Comparison of ENCODE assay signal across 23 cellular contexts in the genomic region with DNA sequence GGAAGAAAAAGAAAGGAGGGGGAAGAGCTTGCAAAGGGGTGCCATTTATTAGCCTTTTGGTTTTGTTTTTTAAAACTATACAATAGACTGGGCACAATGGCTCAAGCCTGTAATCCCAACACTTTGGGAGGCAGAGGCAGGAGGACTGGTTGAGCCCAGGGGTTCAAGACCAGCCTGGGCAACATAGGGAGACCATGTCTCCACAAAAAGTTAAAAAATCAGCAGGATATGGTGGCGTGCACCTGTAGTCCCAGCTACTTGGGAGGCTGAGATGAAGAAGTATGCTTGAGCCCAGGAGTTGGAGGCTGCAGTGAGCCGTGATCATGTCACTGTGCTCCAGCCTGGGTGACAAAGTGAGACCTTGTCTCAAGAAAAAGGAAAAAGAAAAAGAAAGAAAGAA. TPM values are rescaled to one million over a fixed set of nuclear protein-coding genes. Genes with fewer than 3 reads are reported as not detected.
DNase-seq lines count a peak whose midpoint lies in the region; ATAC-seq and TF ChIP-seq lines count a peak whose summit lies in the region.
"Had no signal": no experiment of that assay in that cellular context is flagged by ENCODE, and none has a peak within 500 bp of the region (broad histone marks: within the 10 kb centered on the region; RNA-seq: fewer than 3 reads in every experiment).

No MANE protein-coding gene starts in this region.

- CTCF ChIA-PET in WTC11 (lab: Charles Lee), result interaction anchor here (0.5 kb wide), 1 partner anchor 62 kb away, joined by 3 read pairs; no protein-coding TSS in a partner anchor

- H3K9me3 Mint-ChIP-seq in CD4-positive, CD25-positive, alpha-beta regulatory T cell, result no peaks in the 10 kb centered on the region
- H3K9me3 Mint-ChIP-seq in WTC11 (no peaks in the 10 kb centered on the region), naive B cell (no peaks in the 10 kb centered on the region)

- peaks cover 53 to 91% (median 72%) of the 10 kb centered on the region in 4 donors for H3K4me1 Mint-ChIP-seq in CD4-positive, CD25-positive, alpha-beta regulatory T cell
- H3K4me1 Mint-ChIP-seq in WTC11 (peaks cover 40% of the 10 kb centered on the region), naive B cell (peaks cover 62 to 91% (median 67%) of the 10 kb centered on the region in 3 donors)

- peak overlapping the region in 2 of 4 donors; percentile 26 to 62 for H3K4me3 Mint-ChIP-seq in CD4-positive, CD25-positive, alpha-beta regulatory T cell
- H3K4me3 Mint-ChIP-seq in WTC11 (no peak overlapping the region), naive B cell (peak overlapping the region in 1 of 8 donors; percentile 25)

- POLR2A ChIA-PET in WTC11 (lab: Charles Lee), result no interaction called here

- no peaks in the 10 kb centered on the region for H3K9me3 ChIP-seq in CD4-positive, CD25-positive, alpha-beta regulatory T cell (ENCODE audit: control insufficient read depth in 2 of 2, low read length in 2 of 2)
- H3K9me3 ChIP-seq: SJCRH30 had no signal

- no peak overlapping the region for H3K4me3 ChIP-seq in CD4-positive, CD25-positive, alpha-beta regulatory T cell (ENCODE audit: low read depth, low read length)
- H3K4me3 ChIP-seq: BLaER1 treated with 17β-estradiol and CSF1 and Interleukin-3, amounts not matched to agents 10 nM and 100 nM; GM12878; SJCRH30 had no signal

- ATAC-seq in CD4-positive, CD25-positive, alpha-beta regulatory T cell (ENCODE audit: low read depth in 2 of 2), result no peak
- ATAC-seq in WTC11 (no peak), naive B cell (ENCODE audit: low read depth in 2 of 2) (no peak), GM19452 (IDR thresholded peaks at IDR 0.05; ENCODE audit: unreplicated experiment) (no peak), HG03025 (IDR thresholded peaks at IDR 0.05; ENCODE audit: low FRiP score, unreplicated experiment) (no peak)
- ATAC-seq in activated CD4-positive, CD25-positive, alpha-beta regulatory T cell treated with anti-CD3 and anti-CD28 coated beads, Interleukin-2, amount 50 U/mL, for 24 hours, result no peak
- ATAC-seq: GM12878 had no signal

- H3K4me1 ChIP-seq in CD4-positive, CD25-positive, alpha-beta regulatory T cell (ENCODE audit: control insufficient read depth, insufficient read depth, low read length, poor library complexity, severe bottlenecking), result peaks cover 49% of the 10 kb centered on the region
- H3K4me1 ChIP-seq: SJCRH30 had no signal

- no peaks in the 10 kb centered on the region for H3K36me3 Mint-ChIP-seq in CD4-positive, CD25-positive, alpha-beta regulatory T cell
- H3K36me3 Mint-ChIP-seq in WTC11 (no peaks in the 10 kb centered on the region), naive B cell (no peaks in the 10 kb centered on the region)

- H3K27ac ChIP-seq in CD4-positive, CD25-positive, alpha-beta regulatory T cell (ENCODE audit: insufficient read depth, low read length, poor library complexity, severe bottlenecking), result peak overlapping the region; percentile 8
- H3K27ac ChIP-seq: SJCRH30 had no signal

- TF ChIP-seq CTCF in WTC11 (IDR thresholded peaks at IDR 0.05), result no peak

- H3K27ac Mint-ChIP-seq in CD4-positive, CD25-positive, alpha-beta regulatory T cell, result peak overlapping the region; percentile 15 to 61 (median 39)
- H3K27ac Mint-ChIP-seq in WTC11 (peak overlapping the region; percentile 67; the same call in 1 of the 2 replicates), naive B cell (peak overlapping the region in 4 of 6 donors; percentile 3 to 89 (median 84))

- H3K27me3 ChIP-seq in CD4-positive, CD25-positive, alpha-beta regulatory T cell (ENCODE audit: control insufficient read depth, insufficient read depth, low read length), result no peaks in the 10 kb centered on the region
- H3K27me3 ChIP-seq: BLaER1 treated with 17β-estradiol and CSF1 and Interleukin-3, amounts not matched to agents 10 nM and 100 nM; SJCRH30 had no signal

- H3K27me3 Mint-ChIP-seq in CD4-positive, CD25-positive, alpha-beta regulatory T cell, result no peaks in the 10 kb centered on the region
- H3K27me3 Mint-ChIP-seq in WTC11 (ENCODE audit: low read depth) (no peaks in the 10 kb centered on the region), naive B cell (no peaks in the 10 kb centered on the region)

- no peak for DNase-seq in CD4-positive, CD25-positive, alpha-beta regulatory T cell
- DNase-seq in WTC11 (ENCODE audit: low spot score), result no peak
- DNase-seq in naive B cell, result no peak
- no peak for DNase-seq in cerebellar cortex (ENCODE audit: low spot score)
- DNase-seq: ACHN, DMS 273 treated with DMSO at 0.1 percent for 48 hours, DMS79 treated with DMSO at 0.1 percent for 48 hours, GOT3, HCEC 1CT, Kasumi-1, NCI-H1417, NCI-H187, NCI-H2107, NCI-H446 treated with DMSO at 0.1 percent for 48 hours, NCI-H526 treated with DMSO at 0.1 percent for 48 hours, OCI-M1, SJCRH30, T-helper 1 cell had no signal

- no peaks in the 10 kb centered on the region for H3K36me3 ChIP-seq in CD4-positive, CD25-positive, alpha-beta regulatory T cell (ENCODE audit: control insufficient read depth, insufficient read depth, low read length)
- H3K36me3 ChIP-seq: SJCRH30 had no signal

TF ChIP-seq in WTC11, 78 proteins besides CTCF, POLR2A, EP300 and RAD21 (continues in another document):
- TF ChIP-seq, protein P1, sequence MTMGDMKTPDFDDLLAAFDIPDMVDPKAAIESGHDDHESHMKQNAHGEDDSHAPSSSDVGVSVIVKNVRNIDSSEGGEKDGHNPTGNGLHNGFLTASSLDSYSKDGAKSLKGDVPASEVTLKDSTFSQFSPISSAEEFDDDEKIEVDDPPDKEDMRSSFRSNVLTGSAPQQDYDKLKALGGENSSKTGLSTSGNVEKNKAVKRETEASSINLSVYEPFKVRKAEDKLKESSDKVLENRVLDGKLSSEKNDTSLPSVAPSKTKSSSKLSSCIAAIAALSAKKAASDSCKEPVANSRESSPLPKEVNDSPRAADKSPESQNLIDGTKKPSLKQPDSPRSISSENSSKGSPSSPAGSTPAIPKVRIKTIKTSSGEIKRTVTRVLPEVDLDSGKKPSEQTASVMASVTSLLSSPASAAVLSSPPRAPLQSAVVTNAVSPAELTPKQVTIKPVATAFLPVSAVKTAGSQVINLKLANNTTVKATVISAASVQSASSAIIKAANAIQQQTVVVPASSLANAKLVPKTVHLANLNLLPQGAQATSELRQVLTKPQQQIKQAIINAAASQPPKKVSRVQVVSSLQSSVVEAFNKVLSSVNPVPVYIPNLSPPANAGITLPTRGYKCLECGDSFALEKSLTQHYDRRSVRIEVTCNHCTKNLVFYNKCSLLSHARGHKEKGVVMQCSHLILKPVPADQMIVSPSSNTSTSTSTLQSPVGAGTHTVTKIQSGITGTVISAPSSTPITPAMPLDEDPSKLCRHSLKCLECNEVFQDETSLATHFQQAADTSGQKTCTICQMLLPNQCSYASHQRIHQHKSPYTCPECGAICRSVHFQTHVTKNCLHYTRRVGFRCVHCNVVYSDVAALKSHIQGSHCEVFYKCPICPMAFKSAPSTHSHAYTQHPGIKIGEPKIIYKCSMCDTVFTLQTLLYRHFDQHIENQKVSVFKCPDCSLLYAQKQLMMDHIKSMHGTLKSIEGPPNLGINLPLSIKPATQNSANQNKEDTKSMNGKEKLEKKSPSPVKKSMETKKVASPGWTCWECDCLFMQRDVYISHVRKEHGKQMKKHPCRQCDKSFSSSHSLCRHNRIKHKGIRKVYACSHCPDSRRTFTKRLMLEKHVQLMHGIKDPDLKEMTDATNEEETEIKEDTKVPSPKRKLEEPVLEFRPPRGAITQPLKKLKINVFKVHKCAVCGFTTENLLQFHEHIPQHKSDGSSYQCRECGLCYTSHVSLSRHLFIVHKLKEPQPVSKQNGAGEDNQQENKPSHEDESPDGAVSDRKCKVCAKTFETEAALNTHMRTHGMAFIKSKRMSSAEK (CRISPR knock-in tag; IDR thresholded peaks at IDR 0.05; ENCODE audit: borderline replicate concordance), result no peak
- TF ChIP-seq NR1H2 (CRISPR knock-in tag; IDR thresholded peaks at IDR 0.05) (no peak), FOXP1 (CRISPR knock-in tag; IDR thresholded peaks at IDR 0.05; ENCODE audit: borderline replicate concordance) (no peak), ZNF138 (CRISPR knock-in tag; conservative IDR thresholded peaks at IDR 0.05) (no peak), PRRX2 (CRISPR knock-in tag; IDR thresholded peaks at IDR 0.05) (no peak), SMAD4 (CRISPR knock-in tag; IDR thresholded peaks at IDR 0.05) (no peak), CREM (CRISPR knock-in tag; IDR thresholded peaks at IDR 0.05) (no peak), ZNF219 (CRISPR knock-in tag; IDR thresholded peaks at IDR 0.05; ENCODE audit: borderline replicate concordance) (no peak), KAT7 (CRISPR knock-in tag; IDR thresholded peaks at IDR 0.05; ENCODE audit: borderline replicate concordance) (no peak), JUN (CRISPR knock-in tag; IDR thresholded peaks at IDR 0.05) (no peak), IRF2 (CRISPR knock-in tag; IDR thresholded peaks at IDR 0.05; ENCODE audit: borderline replicate concordance, low read depth) (no peak), USF2 (CRISPR knock-in tag; IDR thresholded peaks at IDR 0.05) (no peak)
- TF ChIP-seq, protein P2, sequence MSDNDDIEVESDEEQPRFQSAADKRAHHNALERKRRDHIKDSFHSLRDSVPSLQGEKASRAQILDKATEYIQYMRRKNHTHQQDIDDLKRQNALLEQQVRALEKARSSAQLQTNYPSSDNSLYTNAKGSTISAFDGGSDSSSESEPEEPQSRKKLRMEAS (CRISPR knock-in tag; IDR thresholded peaks at IDR 0.05), result no peak

RNA-seq across cellular contexts. Expression of gene TLK1, which starts 11.2 kb away (rescaled TPM):
- total RNA-seq in CD4-positive, CD25-positive, alpha-beta regulatory T cell, result 179 TPM
- 10 to 100 TPM; 33.9 to 69.2 (median 45.0) TPM for polyA plus RNA-seq in CD4-positive, CD25-positive, alpha-beta regulatory T cell
- total RNA-seq in WTC11 (2021), result 91.1 to 99.6 TPM (median 93.9 TPM) in 3 replicates
- polyA plus RNA-seq in naive B cell (ENCODE audit: low read depth in 6 of 6), result 10 to 100 TPM; 21.1 to 86.1 (median 62.8) TPM
